Comparison of ENCODE assay signal across 18 cellular contexts in the genomic region with DNA sequence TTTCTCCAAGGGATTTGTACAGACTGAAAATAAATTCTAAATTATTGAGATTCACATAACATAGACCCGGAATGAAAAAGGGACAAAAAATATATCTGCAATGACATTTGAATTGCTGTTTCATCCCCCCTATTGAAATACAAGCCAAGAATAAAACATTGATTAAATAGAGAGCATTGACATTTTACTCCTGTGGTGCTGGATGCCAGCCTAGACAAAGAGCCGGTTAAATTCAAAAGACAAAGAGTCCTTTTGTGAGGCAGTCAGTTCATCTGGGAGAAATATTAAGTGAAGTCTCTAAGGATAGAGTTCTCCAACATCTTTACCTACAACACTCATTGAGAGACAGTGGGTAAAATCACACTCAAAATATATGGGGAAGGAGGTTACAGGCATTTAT.
"Had no signal": no experiment of that assay in that cellular context is flagged by ENCODE, and none has a peak within 500 bp of the region (broad histone marks: within the 10 kb centered on the region; RNA-seq: fewer than 3 reads in every experiment).

No MANE protein-coding gene starts in this region.

- H3K9me3 ChIP-seq: lower lobe of right lung, stomach, transverse colon had no signal

- H3K27me3 ChIP-seq: brain microvascular endothelial cell, stomach, transverse colon had no signal

- H3K4me3 ChIP-seq: dorsolateral prefrontal cortex, lower lobe of right lung, stomach, transverse colon had no signal

- H3K36me3 ChIP-seq: brain microvascular endothelial cell, lower lobe of right lung, transverse colon had no signal

- H3K27ac ChIP-seq: brain microvascular endothelial cell, epithelial cell of prostate, lower lobe of right lung, parathyroid adenoma, stomach, transverse colon had no signal

- H3K4me1 ChIP-seq: parathyroid adenoma had no signal

- DNase-seq: activated CD4-positive, alpha-beta T cell treated with anti-CD3 and anti-CD28 coated beads for 36 hours; activated CD4-positive, alpha-beta T cell treated with anti-CD3 and anti-CD28 coated beads, Interleukin-2, amount 50 U/mL, for 4 hours; activated CD8-positive, alpha-beta memory T cell treated with anti-CD3 and anti-CD28 coated beads for 24 hours; activated CD8-positive, alpha-beta memory T cell treated with anti-CD3 and anti-CD28 coated beads, Interleukin-2, amount 50 U/mL, for 4 hours; activated T-cell treated with anti-CD3 and anti-CD28 coated beads, Interleukin-2, amount 50 U/mL, for 24 hours; aorta; brain microvascular endothelial cell; dorsolateral prefrontal cortex; kidney; lower lobe of right lung; natural killer cell; small intestine; stimulated activated CD4-positive, alpha-beta T cell treated with anti-CD3 and anti-CD28 coated beads, Interleukin-2, amount 100 ng/mL, for 24 hours; stomach; T-helper 9 cell; transverse colon had no signal
